In the genomic region with DNA sequence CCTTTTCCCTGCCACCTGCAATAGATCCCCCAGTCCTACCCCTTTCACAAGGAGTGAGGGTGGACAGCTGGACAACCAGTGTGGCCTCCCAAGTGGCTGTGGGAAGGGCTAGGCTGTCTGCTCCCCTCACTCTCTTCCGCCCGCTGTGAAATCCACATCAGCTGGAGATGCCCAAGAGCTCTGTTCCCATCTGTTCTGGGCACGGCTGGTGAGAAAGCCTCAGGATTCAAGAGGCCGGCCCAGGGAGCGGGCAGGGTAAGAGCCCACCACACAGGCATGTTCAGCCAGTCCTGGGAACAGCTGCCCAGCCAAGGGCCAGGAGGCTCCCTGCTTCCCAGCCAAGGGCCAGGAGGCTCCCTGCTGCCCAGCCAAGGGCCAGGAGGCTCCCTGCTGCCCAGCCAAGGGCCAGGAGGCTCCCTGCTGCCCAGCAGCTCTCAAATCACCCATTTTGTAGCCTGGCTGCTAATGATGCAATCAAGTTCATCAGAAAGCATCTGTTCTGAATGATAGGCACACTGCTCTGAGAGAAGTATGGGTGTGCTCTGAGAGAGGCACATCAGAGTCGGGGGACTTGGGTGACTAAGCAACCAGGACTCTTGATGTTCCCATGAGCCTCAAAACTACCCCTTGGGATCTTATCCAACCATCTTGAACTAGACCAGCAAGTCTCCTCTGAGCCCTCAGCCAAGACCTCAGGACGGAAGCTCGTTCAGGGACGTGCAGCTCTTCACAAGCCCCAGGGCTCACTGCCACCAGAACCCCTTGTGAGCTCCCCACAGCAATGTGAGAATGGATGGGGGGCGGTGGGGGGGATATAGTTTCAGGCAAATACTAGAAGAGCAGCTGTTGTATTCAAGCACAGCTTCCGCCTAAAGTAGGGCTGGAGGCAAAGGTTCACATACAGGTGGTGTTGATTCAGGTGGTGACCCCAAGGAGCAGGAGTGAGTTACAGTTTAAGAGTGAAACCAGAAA, we compare ENCODE assay signal across 1 cellular context.
TF ChIP-seq lines count a peak whose summit lies in the region.

No MANE protein-coding gene starts in this region.

TF ChIP-seq in GM12891, 5 proteins besides CTCF, POLR2A, EP300 and RAD21 (continued from another document):
- TF ChIP-seq TAF1 (IDR thresholded peaks at IDR 0.05; ENCODE audit: low read depth, low read length) (no peak), POU2F2 (IDR thresholded peaks at IDR 0.05; ENCODE audit: low read depth, low read length) (no peak), POLR2AphosphoS5 (IDR thresholded peaks at IDR 0.05; ENCODE audit: low read depth, low read length) (no peak), SPI1 (IDR thresholded peaks at IDR 0.05; ENCODE audit: low read depth, low read length) (no peak)
TF ChIP-seq in GM12891: peak in this region for 0.
